1 cellular context compared by ENCODE assay signal in the genomic region with DNA sequence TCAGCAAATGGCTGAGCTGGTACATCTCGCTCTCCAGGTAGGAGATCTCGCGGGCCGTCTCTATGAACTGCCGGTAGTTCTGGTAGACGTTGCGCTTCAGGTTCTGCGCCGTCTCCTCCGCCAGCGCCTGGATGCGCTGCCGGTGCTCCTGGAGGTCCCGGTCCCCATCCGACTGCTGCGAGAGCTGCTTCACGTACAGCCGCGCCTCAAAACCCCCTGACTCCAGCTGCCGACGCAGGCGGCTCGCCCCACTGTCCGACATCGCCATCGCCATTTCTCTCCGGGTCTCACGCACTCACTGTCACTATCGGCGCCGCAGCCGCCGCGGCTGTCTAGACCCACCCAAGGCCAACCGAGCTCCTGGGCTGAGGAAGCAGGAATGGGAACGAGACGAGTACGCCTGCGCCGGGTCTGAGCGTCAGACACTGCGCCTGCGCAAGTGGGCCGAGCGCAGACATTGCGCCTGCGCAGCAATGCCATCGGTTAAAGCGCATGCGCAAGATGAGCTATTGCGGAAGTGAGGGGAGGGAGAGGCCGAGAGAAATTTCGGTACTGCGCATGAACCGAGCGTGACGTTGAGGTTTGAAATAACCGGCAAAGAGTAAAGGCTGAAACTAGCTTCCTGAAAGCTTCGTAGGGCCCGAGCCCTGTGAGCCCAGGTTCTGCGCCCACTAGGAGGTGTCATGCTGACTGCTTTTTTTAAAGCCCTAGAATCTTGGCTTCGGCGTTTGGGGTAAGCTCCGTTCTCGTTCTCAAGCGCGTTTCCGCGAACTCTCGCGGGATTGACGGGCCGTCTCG.
TF ChIP-seq lines count a peak whose summit lies in the region.

A gene with protein sequence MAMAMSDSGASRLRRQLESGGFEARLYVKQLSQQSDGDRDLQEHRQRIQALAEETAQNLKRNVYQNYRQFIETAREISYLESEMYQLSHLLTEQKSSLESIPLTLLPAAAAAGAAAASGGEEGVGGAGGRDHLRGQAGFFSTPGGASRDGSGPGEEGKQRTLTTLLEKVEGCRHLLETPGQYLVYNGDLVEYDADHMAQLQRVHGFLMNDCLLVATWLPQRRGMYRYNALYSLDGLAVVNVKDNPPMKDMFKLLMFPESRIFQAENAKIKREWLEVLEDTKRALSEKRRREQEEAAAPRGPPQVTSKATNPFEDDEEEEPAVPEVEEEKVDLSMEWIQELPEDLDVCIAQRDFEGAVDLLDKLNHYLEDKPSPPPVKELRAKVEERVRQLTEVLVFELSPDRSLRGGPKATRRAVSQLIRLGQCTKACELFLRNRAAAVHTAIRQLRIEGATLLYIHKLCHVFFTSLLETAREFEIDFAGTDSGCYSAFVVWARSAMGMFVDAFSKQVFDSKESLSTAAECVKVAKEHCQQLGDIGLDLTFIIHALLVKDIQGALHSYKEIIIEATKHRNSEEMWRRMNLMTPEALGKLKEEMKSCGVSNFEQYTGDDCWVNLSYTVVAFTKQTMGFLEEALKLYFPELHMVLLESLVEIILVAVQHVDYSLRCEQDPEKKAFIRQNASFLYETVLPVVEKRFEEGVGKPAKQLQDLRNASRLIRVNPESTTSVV (minus strand): TSS at position 381 of the 798 bp plus-strand sequence. CDS start 107 bp downstream, at position 274.

TF ChIP-seq in HepG2, 621 proteins besides CTCF, POLR2A, EP300 and RAD21 (continued from another document and continues in another):
- TF ChIP-seq, protein P1, sequence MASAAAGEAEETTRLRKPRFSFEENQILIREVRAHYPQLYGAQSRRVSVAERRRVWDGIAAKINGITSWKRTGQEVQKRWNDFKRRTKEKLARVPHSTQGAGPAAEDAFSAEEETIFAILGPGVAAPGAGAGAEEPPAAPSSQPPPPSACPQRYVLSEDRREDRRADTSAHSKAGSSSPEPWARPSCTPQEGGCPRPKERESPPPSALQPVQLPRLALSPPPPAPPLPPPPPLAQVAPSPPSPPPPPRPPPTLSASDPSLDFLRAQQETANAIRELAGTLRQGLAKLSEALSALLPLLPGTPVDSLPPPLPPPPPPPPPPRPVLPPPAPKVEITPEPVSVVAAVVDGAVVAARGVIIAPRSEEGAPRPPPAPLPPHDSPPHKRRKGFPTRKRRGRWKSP (CRISPR knock-in tag; IDR thresholded peaks at IDR 0.05): peak; percentile 97
- TF ChIP-seq ZFYVE20 (CRISPR knock-in tag; IDR thresholded peaks at IDR 0.05; ENCODE audit: borderline replicate concordance, low read depth) (0 out of 2 replicates have a peak, but pooled peaks have one; percentile 43), IRF2 (CRISPR knock-in tag; IDR thresholded peaks at IDR 0.05) (peak; percentile 58), RXRB (CRISPR knock-in tag; IDR thresholded peaks at IDR 0.05; ENCODE audit: borderline replicate concordance) (0 out of 2 replicates have a peak, but pooled peaks have one; percentile 36), ZNF24 (IDR thresholded peaks at IDR 0.05) (no peak), ZNF569 (CRISPR knock-in tag; IDR thresholded peaks at IDR 0.05; ENCODE audit: borderline replicate concordance) (no peak), HDAC2 (CRISPR knock-in tag; IDR thresholded peaks at IDR 0.05) (peak; percentile 62), ZFAT (CRISPR knock-in tag; conservative IDR thresholded peaks at IDR 0.05) (no peak), ETV5 (CRISPR knock-in tag; IDR thresholded peaks at IDR 0.05; ENCODE audit: borderline replicate concordance) (peak; percentile 42; the same call in 1 of the 2 replicates), CREM (IDR thresholded peaks at IDR 0.05) (peak; percentile 81), CREM (CRISPR knock-in tag; IDR thresholded peaks at IDR 0.05) (no peak), ZC3H13 (CRISPR knock-in tag; IDR thresholded peaks at IDR 0.05) (0 out of 2 replicates have a peak, but pooled peaks have one; percentile 27), NR2F2 (IDR thresholded peaks at IDR 0.05; ENCODE audit: borderline replicate concordance, low read depth) (peak; percentile 17; the same call in 1 of the 2 replicates), MAFF (IDR thresholded peaks at IDR 0.05; ENCODE audit: low read depth, low read length) (peak; percentile 93; the same call in 1 of the 2 replicates), KLF9 (CRISPR knock-in tag; IDR thresholded peaks at IDR 0.05; ENCODE audit: low read depth) (peak; percentile 44; the same call in 1 of the 2 replicates), MTF1 (CRISPR knock-in tag; IDR thresholded peaks at IDR 0.05) (peak; percentile 100), KAT7 (CRISPR knock-in tag; IDR thresholded peaks at IDR 0.05; ENCODE audit: borderline replicate concordance) (no peak), SP4 (CRISPR knock-in tag; IDR thresholded peaks at IDR 0.05) (peak; percentile 6; the same call in 1 of the 2 replicates), MED8 (CRISPR knock-in tag; IDR thresholded peaks at IDR 0.05; ENCODE audit: insufficient replicate concordance) (peak; percentile 71), ZSCAN31 (CRISPR knock-in tag; IDR thresholded peaks at IDR 0.05; ENCODE audit: low read depth) (peak; percentile 85; the same call in 1 of the 2 replicates)
- TF ChIP-seq, protein P2, sequence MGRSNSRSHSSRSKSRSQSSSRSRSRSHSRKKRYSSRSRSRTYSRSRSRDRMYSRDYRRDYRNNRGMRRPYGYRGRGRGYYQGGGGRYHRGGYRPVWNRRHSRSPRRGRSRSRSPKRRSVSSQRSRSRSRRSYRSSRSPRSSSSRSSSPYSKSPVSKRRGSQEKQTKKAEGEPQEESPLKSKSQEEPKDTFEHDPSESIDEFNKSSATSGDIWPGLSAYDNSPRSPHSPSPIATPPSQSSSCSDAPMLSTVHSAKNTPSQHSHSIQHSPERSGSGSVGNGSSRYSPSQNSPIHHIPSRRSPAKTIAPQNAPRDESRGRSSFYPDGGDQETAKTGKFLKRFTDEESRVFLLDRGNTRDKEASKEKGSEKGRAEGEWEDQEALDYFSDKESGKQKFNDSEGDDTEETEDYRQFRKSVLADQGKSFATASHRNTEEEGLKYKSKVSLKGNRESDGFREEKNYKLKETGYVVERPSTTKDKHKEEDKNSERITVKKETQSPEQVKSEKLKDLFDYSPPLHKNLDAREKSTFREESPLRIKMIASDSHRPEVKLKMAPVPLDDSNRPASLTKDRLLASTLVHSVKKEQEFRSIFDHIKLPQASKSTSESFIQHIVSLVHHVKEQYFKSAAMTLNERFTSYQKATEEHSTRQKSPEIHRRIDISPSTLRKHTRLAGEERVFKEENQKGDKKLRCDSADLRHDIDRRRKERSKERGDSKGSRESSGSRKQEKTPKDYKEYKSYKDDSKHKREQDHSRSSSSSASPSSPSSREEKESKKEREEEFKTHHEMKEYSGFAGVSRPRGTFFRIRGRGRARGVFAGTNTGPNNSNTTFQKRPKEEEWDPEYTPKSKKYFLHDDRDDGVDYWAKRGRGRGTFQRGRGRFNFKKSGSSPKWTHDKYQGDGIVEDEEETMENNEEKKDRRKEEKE (IDR thresholded peaks at IDR 0.05): no peak
- TF ChIP-seq, protein P3, sequence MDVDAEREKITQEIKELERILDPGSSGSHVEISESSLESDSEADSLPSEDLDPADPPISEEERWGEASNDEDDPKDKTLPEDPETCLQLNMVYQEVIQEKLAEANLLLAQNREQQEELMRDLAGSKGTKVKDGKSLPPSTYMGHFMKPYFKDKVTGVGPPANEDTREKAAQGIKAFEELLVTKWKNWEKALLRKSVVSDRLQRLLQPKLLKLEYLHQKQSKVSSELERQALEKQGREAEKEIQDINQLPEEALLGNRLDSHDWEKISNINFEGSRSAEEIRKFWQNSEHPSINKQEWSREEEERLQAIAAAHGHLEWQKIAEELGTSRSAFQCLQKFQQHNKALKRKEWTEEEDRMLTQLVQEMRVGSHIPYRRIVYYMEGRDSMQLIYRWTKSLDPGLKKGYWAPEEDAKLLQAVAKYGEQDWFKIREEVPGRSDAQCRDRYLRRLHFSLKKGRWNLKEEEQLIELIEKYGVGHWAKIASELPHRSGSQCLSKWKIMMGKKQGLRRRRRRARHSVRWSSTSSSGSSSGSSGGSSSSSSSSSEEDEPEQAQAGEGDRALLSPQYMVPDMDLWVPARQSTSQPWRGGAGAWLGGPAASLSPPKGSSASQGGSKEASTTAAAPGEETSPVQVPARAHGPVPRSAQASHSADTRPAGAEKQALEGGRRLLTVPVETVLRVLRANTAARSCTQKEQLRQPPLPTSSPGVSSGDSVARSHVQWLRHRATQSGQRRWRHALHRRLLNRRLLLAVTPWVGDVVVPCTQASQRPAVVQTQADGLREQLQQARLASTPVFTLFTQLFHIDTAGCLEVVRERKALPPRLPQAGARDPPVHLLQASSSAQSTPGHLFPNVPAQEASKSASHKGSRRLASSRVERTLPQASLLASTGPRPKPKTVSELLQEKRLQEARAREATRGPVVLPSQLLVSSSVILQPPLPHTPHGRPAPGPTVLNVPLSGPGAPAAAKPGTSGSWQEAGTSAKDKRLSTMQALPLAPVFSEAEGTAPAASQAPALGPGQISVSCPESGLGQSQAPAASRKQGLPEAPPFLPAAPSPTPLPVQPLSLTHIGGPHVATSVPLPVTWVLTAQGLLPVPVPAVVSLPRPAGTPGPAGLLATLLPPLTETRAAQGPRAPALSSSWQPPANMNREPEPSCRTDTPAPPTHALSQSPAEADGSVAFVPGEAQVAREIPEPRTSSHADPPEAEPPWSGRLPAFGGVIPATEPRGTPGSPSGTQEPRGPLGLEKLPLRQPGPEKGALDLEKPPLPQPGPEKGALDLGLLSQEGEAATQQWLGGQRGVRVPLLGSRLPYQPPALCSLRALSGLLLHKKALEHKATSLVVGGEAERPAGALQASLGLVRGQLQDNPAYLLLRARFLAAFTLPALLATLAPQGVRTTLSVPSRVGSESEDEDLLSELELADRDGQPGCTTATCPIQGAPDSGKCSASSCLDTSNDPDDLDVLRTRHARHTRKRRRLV (CRISPR knock-in tag; IDR thresholded peaks at IDR 0.05): peak; percentile 61; the same call in 1 of the 2 replicates
- TF ChIP-seq, protein P4, sequence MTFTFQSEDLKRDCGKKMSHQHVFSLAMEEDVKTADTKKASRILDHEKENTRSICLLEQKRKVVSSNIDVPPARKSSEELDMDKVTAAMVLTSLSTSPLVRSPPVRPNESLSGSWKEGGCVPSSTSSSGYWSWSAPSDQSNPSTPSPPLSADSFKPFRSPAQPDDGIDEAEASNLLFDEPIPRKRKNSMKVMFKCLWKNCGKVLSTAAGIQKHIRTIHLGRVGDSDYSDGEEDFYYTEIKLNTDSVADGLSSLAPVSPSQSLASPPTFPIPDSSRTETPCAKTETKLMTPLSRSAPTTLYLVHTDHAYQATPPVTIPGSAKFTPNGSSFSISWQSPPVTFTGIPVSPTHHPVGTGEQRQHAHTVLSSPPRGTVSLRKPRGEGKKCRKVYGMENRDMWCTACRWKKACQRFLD (CRISPR knock-in tag; IDR thresholded peaks at IDR 0.05; ENCODE audit: borderline replicate concordance): peak; percentile 51; the same call in 1 of the 2 replicates
- TF ChIP-seq, protein P5, sequence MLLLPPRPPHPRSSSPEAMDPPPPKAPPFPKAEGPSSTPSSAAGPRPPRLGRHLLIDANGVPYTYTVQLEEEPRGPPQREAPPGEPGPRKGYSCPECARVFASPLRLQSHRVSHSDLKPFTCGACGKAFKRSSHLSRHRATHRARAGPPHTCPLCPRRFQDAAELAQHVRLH (CRISPR knock-in tag; IDR thresholded peaks at IDR 0.05; ENCODE audit: borderline replicate concordance, low read depth): peak; percentile 87
- TF ChIP-seq, protein P6, sequence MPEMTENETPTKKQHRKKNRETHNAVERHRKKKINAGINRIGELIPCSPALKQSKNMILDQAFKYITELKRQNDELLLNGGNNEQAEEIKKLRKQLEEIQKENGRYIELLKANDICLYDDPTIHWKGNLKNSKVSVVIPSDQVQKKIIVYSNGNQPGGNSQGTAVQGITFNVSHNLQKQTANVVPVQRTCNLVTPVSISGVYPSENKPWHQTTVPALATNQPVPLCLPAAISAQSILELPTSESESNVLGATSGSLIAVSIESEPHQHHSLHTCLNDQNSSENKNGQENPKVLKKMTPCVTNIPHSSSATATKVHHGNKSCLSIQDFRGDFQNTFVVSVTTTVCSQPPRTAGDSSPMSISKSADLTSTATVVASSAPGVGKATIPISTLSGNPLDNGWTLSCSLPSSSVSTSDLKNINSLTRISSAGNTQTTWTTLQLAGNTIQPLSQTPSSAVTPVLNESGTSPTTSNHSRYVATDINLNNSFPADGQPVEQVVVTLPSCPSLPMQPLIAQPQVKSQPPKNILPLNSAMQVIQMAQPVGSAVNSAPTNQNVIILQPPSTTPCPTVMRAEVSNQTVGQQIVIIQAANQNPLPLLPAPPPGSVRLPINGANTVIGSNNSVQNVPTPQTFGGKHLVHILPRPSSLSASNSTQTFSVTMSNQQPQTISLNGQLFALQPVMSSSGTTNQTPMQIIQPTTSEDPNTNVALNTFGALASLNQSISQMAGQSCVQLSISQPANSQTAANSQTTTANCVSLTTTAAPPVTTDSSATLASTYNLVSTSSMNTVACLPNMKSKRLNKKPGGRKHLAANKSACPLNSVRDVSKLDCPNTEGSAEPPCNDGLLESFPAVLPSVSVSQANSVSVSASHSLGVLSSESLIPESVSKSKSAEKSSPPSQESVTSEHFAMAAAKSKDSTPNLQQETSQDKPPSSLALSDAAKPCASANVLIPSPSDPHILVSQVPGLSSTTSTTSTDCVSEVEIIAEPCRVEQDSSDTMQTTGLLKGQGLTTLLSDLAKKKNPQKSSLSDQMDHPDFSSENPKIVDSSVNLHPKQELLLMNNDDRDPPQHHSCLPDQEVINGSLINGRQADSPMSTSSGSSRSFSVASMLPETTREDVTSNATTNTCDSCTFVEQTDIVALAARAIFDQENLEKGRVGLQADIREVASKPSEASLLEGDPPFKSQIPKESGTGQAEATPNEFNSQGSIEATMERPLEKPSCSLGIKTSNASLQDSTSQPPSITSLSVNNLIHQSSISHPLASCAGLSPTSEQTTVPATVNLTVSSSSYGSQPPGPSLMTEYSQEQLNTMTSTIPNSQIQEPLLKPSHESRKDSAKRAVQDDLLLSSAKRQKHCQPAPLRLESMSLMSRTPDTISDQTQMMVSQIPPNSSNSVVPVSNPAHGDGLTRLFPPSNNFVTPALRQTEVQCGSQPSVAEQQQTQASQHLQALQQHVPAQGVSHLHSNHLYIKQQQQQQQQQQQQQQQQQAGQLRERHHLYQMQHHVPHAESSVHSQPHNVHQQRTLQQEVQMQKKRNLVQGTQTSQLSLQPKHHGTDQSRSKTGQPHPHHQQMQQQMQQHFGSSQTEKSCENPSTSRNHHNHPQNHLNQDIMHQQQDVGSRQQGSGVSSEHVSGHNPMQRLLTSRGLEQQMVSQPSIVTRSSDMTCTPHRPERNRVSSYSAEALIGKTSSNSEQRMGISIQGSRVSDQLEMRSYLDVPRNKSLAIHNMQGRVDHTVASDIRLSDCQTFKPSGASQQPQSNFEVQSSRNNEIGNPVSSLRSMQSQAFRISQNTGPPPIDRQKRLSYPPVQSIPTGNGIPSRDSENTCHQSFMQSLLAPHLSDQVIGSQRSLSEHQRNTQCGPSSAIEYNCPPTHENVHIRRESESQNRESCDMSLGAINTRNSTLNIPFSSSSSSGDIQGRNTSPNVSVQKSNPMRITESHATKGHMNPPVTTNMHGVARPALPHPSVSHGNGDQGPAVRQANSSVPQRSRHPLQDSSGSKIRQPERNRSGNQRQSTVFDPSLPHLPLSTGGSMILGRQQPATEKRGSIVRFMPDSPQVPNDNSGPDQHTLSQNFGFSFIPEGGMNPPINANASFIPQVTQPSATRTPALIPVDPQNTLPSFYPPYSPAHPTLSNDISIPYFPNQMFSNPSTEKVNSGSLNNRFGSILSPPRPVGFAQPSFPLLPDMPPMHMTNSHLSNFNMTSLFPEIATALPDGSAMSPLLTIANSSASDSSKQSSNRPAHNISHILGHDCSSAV (CRISPR knock-in tag; IDR thresholded peaks at IDR 0.05; ENCODE audit: borderline replicate concordance): no peak
- TF ChIP-seq, protein P7, sequence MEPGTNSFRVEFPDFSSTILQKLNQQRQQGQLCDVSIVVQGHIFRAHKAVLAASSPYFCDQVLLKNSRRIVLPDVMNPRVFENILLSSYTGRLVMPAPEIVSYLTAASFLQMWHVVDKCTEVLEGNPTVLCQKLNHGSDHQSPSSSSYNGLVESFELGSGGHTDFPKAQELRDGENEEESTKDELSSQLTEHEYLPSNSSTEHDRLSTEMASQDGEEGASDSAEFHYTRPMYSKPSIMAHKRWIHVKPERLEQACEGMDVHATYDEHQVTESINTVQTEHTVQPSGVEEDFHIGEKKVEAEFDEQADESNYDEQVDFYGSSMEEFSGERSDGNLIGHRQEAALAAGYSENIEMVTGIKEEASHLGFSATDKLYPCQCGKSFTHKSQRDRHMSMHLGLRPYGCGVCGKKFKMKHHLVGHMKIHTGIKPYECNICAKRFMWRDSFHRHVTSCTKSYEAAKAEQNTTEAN (CRISPR knock-in tag; conservative IDR thresholded peaks at IDR 0.05): no peak
